In the genomic region with DNA sequence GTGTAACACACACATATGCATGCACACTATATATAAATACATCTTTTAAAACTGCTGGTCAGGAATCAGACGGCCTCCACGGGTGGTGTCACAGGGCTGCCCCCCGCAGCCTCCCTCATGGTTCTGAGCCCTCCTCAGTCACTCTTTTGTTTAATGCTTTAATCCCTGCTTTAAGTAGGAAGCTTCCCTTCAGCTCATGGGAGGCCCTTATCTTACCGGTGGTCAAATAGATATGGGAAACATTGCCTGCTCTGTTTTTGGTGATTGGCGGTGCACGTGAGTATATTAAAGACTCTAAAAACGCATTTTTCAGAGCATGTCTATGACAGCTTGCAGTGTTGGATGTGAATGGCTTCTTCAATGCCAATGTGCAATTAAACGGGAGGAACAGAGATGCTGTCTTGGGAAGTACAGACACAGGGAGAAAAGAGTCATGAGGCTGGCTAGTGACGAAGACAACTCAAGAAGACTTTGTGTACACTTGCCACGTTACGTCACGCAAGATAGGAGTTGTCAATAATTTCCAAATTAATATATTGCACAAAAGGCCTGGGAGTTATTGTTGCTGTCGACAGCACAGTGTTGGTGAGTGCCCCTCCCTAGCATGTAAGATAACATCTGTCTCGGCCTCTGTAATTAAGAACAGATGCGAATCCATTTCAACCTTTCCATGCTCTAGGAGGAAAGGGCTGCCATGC, we compare ENCODE assay signal across 1 cellular context.
TF ChIP-seq lines count a peak whose summit lies in the region.

No MANE protein-coding gene starts in this region.

TF ChIP-seq in HepG2, 621 proteins besides CTCF, POLR2A, EP300 and RAD21:
- TF ChIP-seq ZNF660 (CRISPR knock-in tag; IDR thresholded peaks at IDR 0.05; ENCODE audit: borderline replicate concordance, low read depth) (no peak), CREB1 (IDR thresholded peaks at IDR 0.05) (0 out of 2 replicates have a peak, but pooled peaks have one; percentile 13), CREB1 (CRISPR knock-in tag; IDR thresholded peaks at IDR 0.05) (no peak)
TF ChIP-seq in HepG2: peak in this region for 1.
